ENCODE assay signal across 29 cellular contexts in the genomic region with DNA sequence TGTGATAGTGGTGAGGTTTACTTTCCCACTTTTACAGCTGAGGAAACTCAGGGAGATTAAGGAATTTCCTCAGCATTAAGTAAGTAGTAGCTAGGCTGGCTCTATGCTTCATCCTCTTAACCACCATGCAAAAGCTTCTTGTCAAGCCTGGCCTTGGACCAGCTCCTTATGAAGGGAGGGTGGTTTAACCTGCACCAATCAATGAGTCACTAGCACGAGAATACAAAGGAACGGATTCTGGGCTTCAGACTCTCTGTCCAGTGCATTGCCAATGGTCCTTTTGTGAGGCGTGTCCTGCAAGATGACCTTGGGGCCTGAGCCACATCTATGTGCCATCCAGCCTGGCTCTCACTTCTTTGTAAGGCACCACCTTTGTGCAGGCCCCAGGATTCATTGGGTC.
DNase-seq lines count a peak whose midpoint lies in the region; ATAC-seq, FAIRE-seq and TF ChIP-seq lines count a peak whose summit lies in the region.
"Had no signal": no experiment of that assay in that cellular context is flagged by ENCODE, and none has a peak within 500 bp of the region (broad histone marks: within the 10 kb centered on the region; RNA-seq: fewer than 3 reads in every experiment).

No MANE protein-coding gene starts in this region.

- H3K4me1 Mint-ChIP-seq in naive thymus-derived CD4-positive, alpha-beta T cell = peaks cover 0 to 6% (median 0%) of the 10 kb centered on the region in 7 donors
- H3K4me1 Mint-ChIP-seq: activated CD4-positive, alpha-beta T cell treated with anti-CD3 and anti-CD28 coated beads, Interleukin-2, amount 10 ng/mL, durations not matched to agents 7 days and 5 days had no signal

- no peak overlapping the region for H3K4me3 Mint-ChIP-seq in naive thymus-derived CD4-positive, alpha-beta T cell
- H3K4me3 Mint-ChIP-seq: activated CD4-positive, alpha-beta T cell treated with anti-CD3 and anti-CD28 coated beads, Interleukin-2, amount 10 ng/mL, durations not matched to agents 7 days and 5 days; effector memory CD8-positive, alpha-beta T cell; immature natural killer cell; mesothelial cell of epicardium; natural killer cell had no signal

- no peak overlapping the region for H3K27ac ChIP-seq in left lung
- no peak overlapping the region for H3K27ac ChIP-seq in naive thymus-derived CD4-positive, alpha-beta T cell (ENCODE audit: low read depth, low read length)
- H3K27ac ChIP-seq: C4-2B, left ventricle myocardium inferior, Peyer's patch, SJSA1, testis, uterus had no signal

- FAIRE-seq in H54 (lab: Jason Lieb, UNC) (peak; percentile 66), RCC 7860 (lab: Jason Lieb, UNC) (no peak)

- POLR2A ChIA-PET in naive thymus-derived CD4-positive, alpha-beta T cell (lab: Charles Lee) = no interaction called here

- H3K36me3 Mint-ChIP-seq in naive thymus-derived CD4-positive, alpha-beta T cell = peaks cover 0 to 7% (median 0%) of the 10 kb centered on the region in 5 donors
- H3K36me3 Mint-ChIP-seq: immature natural killer cell, mesothelial cell of epicardium, natural killer cell had no signal

- no peak for TF ChIP-seq CTCF in astrocyte of the spinal cord (IDR thresholded peaks at IDR 0.05; ENCODE audit: low read depth, low read length)
- no peak for TF ChIP-seq CTCF in left lung (IDR thresholded peaks at IDR 0.05)

- in situ Hi-C loops in astrocyte of the spinal cord (cut with HindIII; ENCODE audit: low sequenced_read_pairs) = no loop called here

- TF ChIP-seq POLR2A in H54 (IDR thresholded peaks at IDR 0.05; ENCODE audit: low read depth, low read length) = no peak

- no peaks in the 10 kb centered on the region for H3K9me3 ChIP-seq in left lung
- H3K9me3 ChIP-seq in naive thymus-derived CD4-positive, alpha-beta T cell (ENCODE audit: control insufficient read depth in 2 of 3, low read length in 3 of 3) = no peaks in the 10 kb centered on the region
- H3K9me3 ChIP-seq: left ventricle myocardium inferior, Peyer's patch, SJSA1, testis, uterus had no signal

- ATAC-seq in left lung (peak; percentile 27), HG02938 (IDR thresholded peaks at IDR 0.05; ENCODE audit: unreplicated experiment) (no peak)
- ATAC-seq in naive thymus-derived CD4-positive, alpha-beta T cell = no peak
- ATAC-seq: effector memory CD8-positive, alpha-beta T cell; natural killer cell had no signal

- no peak overlapping the region for H3K4me3 ChIP-seq in astrocyte of the spinal cord (ENCODE audit: low read depth, low read length)
- H3K4me3 ChIP-seq in left lung = no peak overlapping the region
- no peak overlapping the region for H3K4me3 ChIP-seq in naive thymus-derived CD4-positive, alpha-beta T cell (ENCODE audit: low read length)
- H3K4me3 ChIP-seq: left ventricle myocardium inferior, Peyer's patch, SJSA1, testis, uterus had no signal

- intact Hi-C loops in left lung (cut with DNase I) = no loop called here
- intact Hi-C loops in naive thymus-derived CD4-positive, alpha-beta T cell (cut with micrococcal nuclease) = no loop called here

- H3K4me1 ChIP-seq in left lung = peaks cover 0 to 21% of the 10 kb centered on the region in 2 donors
- H3K4me1 ChIP-seq in naive thymus-derived CD4-positive, alpha-beta T cell (ENCODE audit: control insufficient read depth in 2 of 2, insufficient read depth in 2 of 2, low read length in 2 of 2) = no peaks in the 10 kb centered on the region
- H3K4me1 ChIP-seq: Peyer's patch, testis, uterus had no signal

- H3K36me3 ChIP-seq in left lung = no peaks in the 10 kb centered on the region
- no peaks in the 10 kb centered on the region for H3K36me3 ChIP-seq in naive thymus-derived CD4-positive, alpha-beta T cell (ENCODE audit: control insufficient read depth in 2 of 3, insufficient read depth in 3 of 3, low read length in 3 of 3)
- H3K36me3 ChIP-seq: left ventricle myocardium inferior, Peyer's patch, SJSA1, uterus had no signal

- H3K27me3 ChIP-seq in left lung = no peaks in the 10 kb centered on the region
- no peaks in the 10 kb centered on the region for H3K27me3 ChIP-seq in naive thymus-derived CD4-positive, alpha-beta T cell (ENCODE audit: control insufficient read depth in 2 of 2, insufficient read depth in 2 of 2, low read length in 2 of 2)
- H3K27me3 ChIP-seq: Peyer's patch, SJSA1, testis, uterus had no signal

- no peaks in the 10 kb centered on the region for H3K27me3 Mint-ChIP-seq in naive thymus-derived CD4-positive, alpha-beta T cell
- H3K27me3 Mint-ChIP-seq: activated CD4-positive, alpha-beta T cell treated with anti-CD3 and anti-CD28 coated beads, Interleukin-2, amount 10 ng/mL, durations not matched to agents 7 days and 5 days; effector memory CD8-positive, alpha-beta T cell had no signal

- peaks cover 0 to 14% (median 3%) of the 10 kb centered on the region in 11 donors for H3K9me3 Mint-ChIP-seq in naive thymus-derived CD4-positive, alpha-beta T cell
- H3K9me3 Mint-ChIP-seq: effector memory CD8-positive, alpha-beta T cell; immature natural killer cell; mesothelial cell of epicardium; natural killer cell had no signal

- no peak for DNase-seq in H54 (ENCODE audit: insufficient read length, low spot score)
- DNase-seq in RPMI7951 (ENCODE audit: low read depth) = peak; percentile 78
- DNase-seq in astrocyte of the spinal cord (ENCODE audit: low read depth, low spot score) = peak; percentile 68
- DNase-seq in left lung = no peak
- DNase-seq in RCC 7860 (ENCODE audit: low spot score) = no peak
- DNase-seq in naive thymus-derived CD4-positive, alpha-beta T cell = no peak
- no peak for DNase-seq in EL
- DNase-seq: activated CD4-positive, alpha-beta T cell treated with anti-CD3 and anti-CD28 coated beads, Interleukin-2, amount 10 ng/mL, durations not matched to agents 7 days and 5 days; activated naive CD4-positive, alpha-beta T cell treated with Interleukin-2 at 50 U/mL for 16 hours; activated T-cell treated with anti-CD3 and anti-CD28 coated beads, Interleukin-2, amount 50 U/mL, for 48 hours; amygdala; caudate nucleus; cortex of kidney; effector memory CD8-positive, alpha-beta T cell; hypothalamus; immature natural killer cell; left ventricle myocardium inferior; natural killer cell; NCI-H1105; NCI-H187 treated with DMSO at 0.1 percent for 48 hours; NCI-H526; Peyer's patch; stimulated activated naive CD4-positive, alpha-beta T cell; testis; uterus had no signal

- H3K27ac Mint-ChIP-seq in naive thymus-derived CD4-positive, alpha-beta T cell = no peak overlapping the region
- H3K27ac Mint-ChIP-seq: activated CD4-positive, alpha-beta T cell treated with anti-CD3 and anti-CD28 coated beads, Interleukin-2, amount 10 ng/mL, durations not matched to agents 7 days and 5 days; effector memory CD8-positive, alpha-beta T cell; immature natural killer cell; mesothelial cell of epicardium; natural killer cell had no signal

- CTCF ChIA-PET in naive thymus-derived CD4-positive, alpha-beta T cell (lab: Charles Lee) = no interaction called here

Comparison
In these comparisons a context has a peak if more than half of its experiments do, and no peak if none do; other contexts are left out.
1. DNase-seq: peak in RPMI7951 (single experiment) and astrocyte of the spinal cord (single experiment); none in H54 (single experiment), left lung (0 of 2), RCC 7860 (single experiment), naive thymus-derived CD4-positive, alpha-beta T cell (0 of 9) and EL (single experiment).